In the genomic region with DNA sequence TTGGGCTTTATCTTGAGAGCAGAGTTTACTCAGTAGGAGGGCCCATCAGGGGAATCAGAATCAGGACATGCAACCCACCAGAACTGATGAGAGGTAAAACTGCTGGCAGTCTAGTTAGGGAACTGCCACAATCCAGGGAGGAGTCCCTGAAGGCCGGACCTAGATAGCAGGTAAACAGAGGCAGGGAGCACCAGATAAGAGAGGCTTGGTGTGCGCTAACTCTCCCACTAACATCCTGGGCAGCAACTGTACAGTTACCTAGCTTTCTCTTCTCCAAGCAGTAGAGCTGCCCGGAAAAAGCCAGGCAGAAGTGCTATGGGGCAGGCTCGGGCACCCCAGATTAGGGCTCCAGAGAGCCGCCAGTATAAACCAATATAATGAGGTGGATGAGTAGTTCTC, we compare ENCODE assay signal across 9 cellular contexts. TPM values are rescaled to one million over a fixed set of nuclear protein-coding genes. Genes with fewer than 3 reads are reported as not detected.
DNase-seq lines count a peak whose midpoint lies in the region; ATAC-seq and TF ChIP-seq lines count a peak whose summit lies in the region.
"Had no signal": no experiment of that assay in that cellular context is flagged by ENCODE, and none has a peak within 500 bp of the region (broad histone marks: within the 10 kb centered on the region; RNA-seq: fewer than 3 reads in every experiment).

No MANE protein-coding gene starts in this region.

- no peak for TF ChIP-seq POLR2A in adrenal gland (IDR thresholded peaks at IDR 0.05)
- no peak for TF ChIP-seq POLR2A in stomach (IDR thresholded peaks at IDR 0.05)

- TF ChIP-seq EP300 in stomach (IDR thresholded peaks at IDR 0.05) = no peak

- H3K9ac ChIP-seq in HUES48 (ENCODE audit: low read depth, low read length) = no peak overlapping the region

- WGBS in adrenal gland, 4 donors = 79 to 89% (median 84%) methylated on average over 5 of the region's 5 CpGs
- 29 to 53% (median 33%) methylated on average over 5 of the region's 5 CpGs for WGBS in stomach, 5 donors

- H3K27me3 ChIP-seq in HUES48 (ENCODE audit: control insufficient read depth, insufficient read depth, low read length) = peaks cover 79% of the 10 kb centered on the region
- H3K27me3 ChIP-seq in adrenal gland = no peaks in the 10 kb centered on the region
- H3K27me3 ChIP-seq in stomach = peaks cover 0 to 5% (median 0%) of the 10 kb centered on the region in 3 donors

- intact Hi-C loops in adrenal gland (cut with DNase I) (no loop called here), stomach (cut with DNase I; ENCODE audit: low total_unique reads) (no loop called here)

- H3K4me3 ChIP-seq in HUES48 (ENCODE audit: low read depth, low read length) (peak overlapping the region; percentile 85; the same call in 1 of the 2 replicates), adrenal gland (no peak overlapping the region), stomach (peak overlapping the region; percentile 75 to 88 (median 83))
- H3K4me3 ChIP-seq: mucosa of descending colon had no signal

- peak overlapping the region; percentile 60 for H3K27ac ChIP-seq in HUES48 (ENCODE audit: low read depth, low read length)
- peak overlapping the region in 3 of 5 donors; percentile 39 to 90 (median 89) for H3K27ac ChIP-seq in adrenal gland
- peak overlapping the region in 4 of 5 donors; percentile 93 to 95 (median 94) for H3K27ac ChIP-seq in stomach

- peaks cover 58% of the 10 kb centered on the region for H3K4me1 ChIP-seq in HUES48 (ENCODE audit: control insufficient read depth, insufficient read depth, low read length)
- peaks cover 0 to 7% of the 10 kb centered on the region in 2 donors for H3K4me1 ChIP-seq in adrenal gland (replicated peaks in 1 of 2)
- H3K4me1 ChIP-seq in stomach = peaks cover 14 to 48% (median 37%) of the 10 kb centered on the region in 4 donors

- no peaks in the 10 kb centered on the region for H3K36me3 ChIP-seq in HUES48 (ENCODE audit: control insufficient read depth, insufficient read depth, low read length)
- no peaks in the 10 kb centered on the region for H3K36me3 ChIP-seq in adrenal gland (replicated peaks in 1 of 2)
- H3K36me3 ChIP-seq in stomach = no peaks in the 10 kb centered on the region

- in situ Hi-C loops in GM13976 (cut with MboI; ENCODE audit: low sequenced_read_pairs, unreplicated experiment) = no loop called here

- no peak for TF ChIP-seq CTCF in adrenal gland (IDR thresholded peaks at IDR 0.05)
- TF ChIP-seq CTCF in stomach (IDR thresholded peaks at IDR 0.05) = no peak
- no peak for TF ChIP-seq CTCF in GM13976 (IDR thresholded peaks at IDR 0.05; ENCODE audit: borderline replicate concordance, control extremely low read depth, extremely low read depth, insufficient read depth, missing control alignments)

- ATAC-seq in activated CD4-positive, CD25-positive, alpha-beta regulatory T cell treated with anti-CD3 and anti-CD28 coated beads, Interleukin-2, amount 50 U/mL, for 24 hours = no peak

- DNase-seq in adrenal gland (no peak), islet precursor cell (peak; percentile 63), stomach (no peak), GM13976 (ENCODE audit: low spot score) (no peak), SW 1271 (lab: John Stamatoyannopoulos, UW) (no peak), C1 segment of cervical spinal cord (lab: John Stamatoyannopoulos, UW) (no peak)

- no peaks in the 10 kb centered on the region for H3K9me3 ChIP-seq in HUES48 (ENCODE audit: control insufficient read depth, insufficient read depth, low read length)
- no peaks in the 10 kb centered on the region for H3K9me3 ChIP-seq in adrenal gland (replicated peaks in 1 of 3)
- no peaks in the 10 kb centered on the region for H3K9me3 ChIP-seq in stomach
- H3K9me3 ChIP-seq: mucosa of descending colon had no signal

RNA-seq across cellular contexts. Expression of gene AMOTL1, which starts 0.9 kb away (rescaled TPM):
- total RNA-seq in adrenal gland = 10 to 100 TPM; 15.6 to 26.7 (median 20.7) TPM
- 10 to 100 TPM in 1 of 3 donors, 1 to 10 TPM in 2; 3.0 to 11.9 (median 6.6) TPM for polyA plus RNA-seq in adrenal gland
- 10 to 100 TPM; 11.0 to 46.3 (median 38.4) TPM for total RNA-seq in stomach
- 1 to 10 TPM; 5.0 to 7.0 (median 6.1) TPM for polyA plus RNA-seq in stomach

Comparison
In these comparisons a context has a peak if more than half of its experiments do, and no peak if none do; other contexts are left out.
1. H3K4me3 ChIP-seq: peak in HUES48 (single experiment) and stomach (4 of 4); none in adrenal gland (0 of 4).
2. Peak in every context shown above with its lines, with median percentiles within 50 percentile points of each other: H3K27ac ChIP-seq.